23 cellular contexts compared by ENCODE assay signal in the genomic region with DNA sequence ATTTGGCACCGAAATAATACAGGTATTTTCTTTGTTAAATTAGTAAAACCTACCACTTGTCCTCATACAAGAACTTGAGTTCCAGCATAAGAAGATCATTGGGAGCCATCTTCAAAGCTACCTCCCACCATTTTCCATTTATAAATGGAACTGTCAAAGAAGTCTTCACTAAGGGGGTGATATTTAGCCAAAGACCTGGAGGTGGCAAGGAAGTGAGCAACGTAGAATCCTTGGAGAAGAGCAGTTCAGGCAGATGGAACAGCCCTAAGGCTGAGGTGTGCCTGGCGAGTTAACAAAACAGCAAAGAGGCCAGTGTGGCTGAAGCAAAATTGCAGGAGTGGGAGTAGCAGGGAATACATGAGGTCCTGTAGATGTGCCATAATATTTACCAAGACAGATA. TPM values are rescaled to one million over a fixed set of nuclear protein-coding genes. Genes with fewer than 3 reads are reported as not detected.
"Had no signal": no experiment of that assay in that cellular context is flagged by ENCODE, and none has a peak within 500 bp of the region (broad histone marks: within the 10 kb centered on the region; RNA-seq: fewer than 3 reads in every experiment).

No MANE protein-coding gene starts in this region.

- H3K27ac Mint-ChIP-seq: activated naive CD4-positive, alpha-beta T cell treated with anti-CD3 and anti-CD28 coated beads, Interleukin-2, amount 50 U/mL, for 72 hours; brain; dendritic cell treated with granulocyte-macrophage colony-stimulating factor and Interleukin-4, amounts not matched to agents 40 ng/mL and 50 ng/mL, for 4 days; natural killer cell treated with Interleukin-12 subunit alpha and Interleukin-12 subunit beta and Interleukin-15 and Interleukin-18, amount 100 ng/mL, for 72 hours; stimulated activated effector memory CD8-positive, alpha-beta T cell treated with anti-CD3 and anti-CD28 coated beads, Interleukin-12 subunit alpha, Interleukin-12 subunit beta, amount 100 ng/mL, for 72 hours; stimulated activated naive CD8-positive, alpha-beta T cell treated with anti-CD3 and anti-CD28 coated beads, Interleukin-15, amount 100 ng/mL, for 72 hours; WTC11 had no signal

- H3K9me3 Mint-ChIP-seq: dendritic cell treated with granulocyte-macrophage colony-stimulating factor and Interleukin-4, amounts not matched to agents 40 ng/mL and 50 ng/mL, for 4 days; stimulated activated effector memory CD8-positive, alpha-beta T cell treated with anti-CD3 and anti-CD28 coated beads, Interleukin-12 subunit alpha, Interleukin-12 subunit beta, amount 100 ng/mL, for 72 hours; stimulated activated naive CD8-positive, alpha-beta T cell treated with anti-CD3 and anti-CD28 coated beads, Interleukin-15, amount 100 ng/mL, for 72 hours; WTC11 had no signal

- H3K9me3 ChIP-seq: esophagus squamous epithelium, gastrocnemius medialis, lower lobe of right lung, tibial nerve, uterus had no signal

- ATAC-seq: activated naive CD4-positive, alpha-beta T cell treated with anti-CD3 and anti-CD28 coated beads, Interleukin-2, amount 50 U/mL, for 72 hours; gastrocnemius medialis; left lobe of liver; lower lobe of right lung; natural killer cell treated with Interleukin-12 subunit alpha and Interleukin-12 subunit beta and Interleukin-15 and Interleukin-18, amount 100 ng/mL, for 72 hours; sciatic nerve; stimulated activated effector memory CD8-positive, alpha-beta T cell treated with anti-CD3 and anti-CD28 coated beads, Interleukin-12 subunit alpha, Interleukin-12 subunit beta, amount 100 ng/mL, for 72 hours; stimulated activated naive CD8-positive, alpha-beta T cell treated with anti-CD3 and anti-CD28 coated beads, Interleukin-15, amount 100 ng/mL, for 72 hours; WTC11 had no signal

- H3K27me3 Mint-ChIP-seq: brain had no signal

- H3K27ac ChIP-seq: esophagus squamous epithelium, gastrocnemius medialis, lower lobe of right lung, uterus had no signal

- H3K36me3 ChIP-seq: esophagus squamous epithelium, gastrocnemius medialis, lower lobe of right lung, tibial nerve, uterus had no signal

- H3K27me3 ChIP-seq: esophagus squamous epithelium, gastrocnemius medialis, tibial nerve, uterus had no signal

- H3K36me3 Mint-ChIP-seq: activated naive CD4-positive, alpha-beta T cell treated with anti-CD3 and anti-CD28 coated beads, Interleukin-2, amount 50 U/mL, for 72 hours; brain; natural killer cell treated with Interleukin-12 subunit alpha and Interleukin-12 subunit beta and Interleukin-15 and Interleukin-18, amount 100 ng/mL, for 72 hours; stimulated activated effector memory CD8-positive, alpha-beta T cell treated with anti-CD3 and anti-CD28 coated beads, Interleukin-12 subunit alpha, Interleukin-12 subunit beta, amount 100 ng/mL, for 72 hours; WTC11 had no signal

- H3K4me3 Mint-ChIP-seq: brain; dendritic cell treated with granulocyte-macrophage colony-stimulating factor and Interleukin-4, amounts not matched to agents 40 ng/mL and 50 ng/mL, for 4 days; natural killer cell treated with Interleukin-12 subunit alpha and Interleukin-12 subunit beta and Interleukin-15 and Interleukin-18, amount 100 ng/mL, for 72 hours; stimulated activated effector memory CD8-positive, alpha-beta T cell treated with anti-CD3 and anti-CD28 coated beads, Interleukin-12 subunit alpha, Interleukin-12 subunit beta, amount 100 ng/mL, for 72 hours; stimulated activated naive CD8-positive, alpha-beta T cell treated with anti-CD3 and anti-CD28 coated beads, Interleukin-15, amount 100 ng/mL, for 72 hours; WTC11 had no signal

- DNase-seq: activated T-cell treated with anti-CD3 and anti-CD28 coated beads, Interleukin-2, amount 50 U/mL, for 1 hour; aorta; caudate nucleus; effector CD4-positive, alpha-beta T cell; esophagus squamous epithelium; gastrocnemius medialis; head of caudate nucleus; lower lobe of right lung; small intestine; stimulated activated CD4-positive, alpha-beta T cell treated with anti-CD3 and anti-CD28 coated beads, Interleukin-2, amount 100 ng/mL, for 24 hours; stimulated activated naive CD8-positive, alpha-beta T cell treated with anti-CD3 and anti-CD28 coated beads, Interleukin-15, amount 100 ng/mL, for 72 hours; T-helper 9 cell; uterus had no signal

- H3K4me1 Mint-ChIP-seq: stimulated activated effector memory CD8-positive, alpha-beta T cell treated with anti-CD3 and anti-CD28 coated beads, Interleukin-12 subunit alpha, Interleukin-12 subunit beta, amount 100 ng/mL, for 72 hours; stimulated activated naive CD8-positive, alpha-beta T cell treated with anti-CD3 and anti-CD28 coated beads, Interleukin-15, amount 100 ng/mL, for 72 hours had no signal

- H3K4me1 ChIP-seq: gastrocnemius medialis, lower lobe of right lung, uterus had no signal

- FAIRE-seq: small intestine had no signal

- H3K4me3 ChIP-seq: esophagus squamous epithelium, gastrocnemius medialis, lower lobe of right lung, tibial nerve, uterus had no signal

RNA-seq across cellular contexts. Expression of a gene that starts 1.8 kb away (rescaled TPM):
- total RNA-seq: activated naive CD4-positive, alpha-beta T cell treated with anti-CD3 and anti-CD28 coated beads, Interleukin-2, amount 50 U/mL, for 72 hours; natural killer cell treated with Interleukin-12 subunit alpha and Interleukin-12 subunit beta and Interleukin-15 and Interleukin-18, amount 100 ng/mL, for 72 hours; T-helper 1 cell treated with Interleukin-12 subunit alpha and Interleukin-12 subunit beta and Interleukin-4 antibody, amounts not matched to agents 30 ng/mL and 1 ng/mL, for 36 hours; WTC11 had no signal
- polyA plus RNA-seq: aorta had no signal
